22 cellular contexts compared by ENCODE assay signal in the genomic region with DNA sequence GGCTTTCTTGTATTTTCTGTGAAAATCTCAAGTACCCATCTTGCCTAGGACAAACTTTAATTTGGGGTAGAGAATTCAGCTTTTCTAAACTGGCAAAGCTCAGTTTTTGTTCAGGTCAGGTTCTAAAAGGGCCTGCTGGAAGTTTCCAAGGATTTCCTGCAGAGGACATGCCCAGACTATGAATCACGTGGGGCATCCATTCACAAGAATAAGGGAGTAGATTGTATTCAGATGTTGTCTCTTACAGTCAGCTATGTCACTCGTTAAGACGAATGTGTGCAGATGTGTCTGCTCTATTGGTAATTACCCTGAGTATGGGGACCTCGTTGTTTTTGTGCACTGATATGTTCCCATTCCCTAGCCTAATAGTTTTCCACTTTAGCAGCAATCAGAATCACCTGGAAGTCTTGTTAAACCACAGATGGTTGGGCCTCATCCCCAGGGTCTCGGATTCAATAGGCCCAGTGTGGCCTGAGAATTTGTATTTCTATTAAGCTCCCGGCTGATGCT.
DNase-seq lines count a peak whose midpoint lies in the region; ATAC-seq and TF ChIP-seq lines count a peak whose summit lies in the region.
"Had no signal": no experiment of that assay in that cellular context is flagged by ENCODE, and none has a peak within 500 bp of the region (broad histone marks: within the 10 kb centered on the region; RNA-seq: fewer than 3 reads in every experiment).

No MANE protein-coding gene starts in this region.

- H2BK5ac ChIP-seq in mesendoderm (ENCODE audit: low read length), result no peak overlapping the region

- H3K18ac ChIP-seq in mesendoderm (ENCODE audit: low read length), result peak overlapping the region; percentile 16

- no peaks in the 10 kb centered on the region for H3K36me3 ChIP-seq in mesendoderm (ENCODE audit: control insufficient read depth, insufficient read depth, low read length)
- H3K36me3 ChIP-seq: breast epithelium, heart left ventricle, upper lobe of right lung had no signal

- no peak overlapping the region for H3K4ac ChIP-seq in mesendoderm (ENCODE audit: low read depth, low read length)

- H3K79me1 ChIP-seq in mesendoderm (ENCODE audit: low read length), result no peaks in the 10 kb centered on the region

- H3K56ac ChIP-seq in mesendoderm (ENCODE audit: low read length), result no peak overlapping the region

- ATAC-seq in GM19328 (IDR thresholded peaks at IDR 0.05; ENCODE audit: unreplicated experiment) (no peak), GM18505 (IDR thresholded peaks at IDR 0.05; ENCODE audit: unreplicated experiment) (no peak), GM18867 (IDR thresholded peaks at IDR 0.05; ENCODE audit: unreplicated experiment) (no peak)
- ATAC-seq: CD8-positive, alpha-beta T cell; GM12878; sciatic nerve; upper lobe of right lung had no signal

- H3K27ac ChIP-seq in epithelial cell of prostate (peak overlapping the region; percentile 27), mesendoderm (ENCODE audit: low read depth, low read length) (peak overlapping the region; percentile 42)
- H3K27ac ChIP-seq: breast epithelium, coronary artery, heart left ventricle, upper lobe of right lung had no signal

- H3K4me1 ChIP-seq in mesendoderm (ENCODE audit: control insufficient read depth, low read depth, low read length), result peaks cover 2% of the 10 kb centered on the region
- H3K4me1 ChIP-seq: breast epithelium, heart left ventricle, upper lobe of right lung had no signal

- no peak overlapping the region for H3K9ac ChIP-seq in mesendoderm (ENCODE audit: low read length)

- H3K23ac ChIP-seq in mesendoderm (ENCODE audit: low read length), result no peak overlapping the region

- H3K27me3 ChIP-seq in mesendoderm (ENCODE audit: insufficient read depth, low read length, poor library complexity), result no peaks in the 10 kb centered on the region
- H3K27me3 ChIP-seq: breast epithelium, upper lobe of right lung had no signal

- H4K8ac ChIP-seq in mesendoderm (ENCODE audit: low read depth, low read length), result no peak overlapping the region

- H3K4me3 ChIP-seq in mesendoderm (ENCODE audit: low read length), result no peak overlapping the region
- H3K4me3 ChIP-seq: breast epithelium, coronary artery, GM12878, heart left ventricle, upper lobe of right lung had no signal

- H4K5ac ChIP-seq in mesendoderm (ENCODE audit: low read length), result no peak overlapping the region

- peak overlapping the region; percentile 79 for H2BK120ac ChIP-seq in mesendoderm (ENCODE audit: low read depth, low read length)

- WGBS in mesendoderm (ENCODE audit: extremely low coverage, insufficient coverage, low lambda C conversion rate), result no CpG with 5 or more reads among the region's 6 CpGs

- no peak overlapping the region for H2AK5ac ChIP-seq in mesendoderm (ENCODE audit: low read length)

- DNase-seq in Daoy (ENCODE audit: low read depth), result peak; percentile 32
- peak; percentile 51 to 56 for DNase-seq in NCI-H526 (lab: John Stamatoyannopoulos, UW)
- DNase-seq in epithelial cell of prostate (ENCODE audit: low read depth, low spot score), result no peak
- peak; percentile 82 for DNase-seq in mesendoderm
- DNase-seq: activated CD4-positive, alpha-beta memory T cell treated with anti-CD3 and anti-CD28 coated beads, Interleukin-2, amount 10 ng/mL, durations not matched to agents 7 days and 5 days; activated CD4-positive, CD25-positive, alpha-beta regulatory T cell; activated gamma-delta T cell treated with Interleukin-2 at 50 U/mL for 16 hours; CD8-positive, alpha-beta T cell; endodermal cell; heart left ventricle; Kasumi-1; left ventricle myocardium superior; NCI-H524; T1000; upper lobe of right lung had no signal

- no peak overlapping the region for H3K4me2 ChIP-seq in mesendoderm (ENCODE audit: low read length)

- no peak for TF ChIP-seq POLR2A in GM18505 (IDR thresholded peaks at IDR 0.05; ENCODE audit: borderline replicate concordance, extremely low read depth, insufficient read depth, insufficient read length)

- no peaks in the 10 kb centered on the region for H3K79me2 ChIP-seq in mesendoderm (ENCODE audit: control insufficient read depth, insufficient read depth, low read length)

- no peak overlapping the region for H2BK15ac ChIP-seq in mesendoderm (replicated peaks; ENCODE audit: low read depth)
